ENCODE assay signal across 8 cellular contexts in the genomic region with DNA sequence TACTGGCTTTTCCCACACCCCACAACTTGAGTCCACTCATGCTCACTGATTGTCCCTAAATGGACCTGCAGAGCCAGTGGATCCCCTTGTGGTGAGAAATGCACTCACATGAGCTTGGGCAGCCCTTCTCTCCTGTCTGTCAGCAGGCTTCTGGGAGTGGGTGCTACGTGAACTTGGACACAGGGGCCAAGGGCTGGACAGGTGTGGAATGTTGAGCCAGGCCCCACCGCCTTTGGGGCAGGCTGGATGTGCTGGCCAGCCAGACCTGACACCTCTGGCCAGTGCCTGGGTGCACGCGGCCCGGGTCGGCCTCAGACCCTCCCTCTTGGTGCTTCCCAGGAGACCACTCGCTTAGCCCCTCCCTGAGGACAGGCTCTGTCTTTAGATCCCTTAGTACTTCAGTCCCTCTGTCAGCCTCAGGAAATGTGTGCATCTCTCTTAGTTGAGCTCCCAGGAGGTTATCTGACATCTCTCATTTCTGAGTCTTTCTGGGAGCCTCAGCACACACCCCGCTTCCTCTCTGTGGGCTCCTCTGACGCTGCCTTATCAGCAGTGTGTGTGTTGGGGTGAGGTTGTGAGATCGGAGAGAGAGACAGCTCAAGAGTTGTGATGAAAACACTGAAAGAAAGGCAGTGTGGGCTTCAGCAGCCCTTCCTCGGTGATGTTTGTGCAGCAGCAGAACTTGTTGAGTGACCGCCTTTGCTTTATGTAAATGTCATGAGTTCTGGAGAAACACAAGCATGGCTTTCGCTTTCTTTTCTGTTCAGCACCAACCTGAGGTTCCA.
DNase-seq lines count a peak whose midpoint lies in the region; ATAC-seq, FAIRE-seq and TF ChIP-seq lines count a peak whose summit lies in the region.

No MANE protein-coding gene starts in this region.

- TF ChIP-seq EP300 in HepG2 (IDR thresholded peaks at IDR 0.05; ENCODE audit: low read depth in 2 of 2, low read length in 2 of 2) (no peak), HepG2 (CRISPR knock-in tag; IDR thresholded peaks at IDR 0.05; ENCODE audit: borderline replicate concordance) (no peak), tibial nerve (IDR thresholded peaks at IDR 0.05) (no peak)

- H3K27me3 ChIP-seq in H7 (ENCODE audit: control insufficient read depth, insufficient read depth, low read length) (no peaks in the 10 kb centered on the region), HepG2 (ENCODE audit: control insufficient read depth in 1 of 2, insufficient read depth in 2 of 2, low read length in 2 of 2) (no peaks in the 10 kb centered on the region), tibial nerve (no peaks in the 10 kb centered on the region)

- CTCF ChIA-PET in HepG2 (lab: Yijun Ruan, JAX; ENCODE audit: low intra/inter-chr PET ratio, low total read pairs), result no interaction called here

- ATAC-seq in HepG2 (peak; percentile 74), omental fat pad (ENCODE audit: low FRiP score) (no peak)

- no peak overlapping the region for H3K9ac ChIP-seq in HepG2 (ENCODE audit: insufficient read depth, low read depth, low read length)

- H4K20me1 ChIP-seq in HepG2 (ENCODE audit: insufficient read depth, low read length), result no peaks in the 10 kb centered on the region

- no TSS peak for BruUV-seq in HepG2 (replicated peaks; lab: Mats Ljungman, UMichigan)

- no peak overlapping the region for H3K4me2 ChIP-seq in HepG2 (ENCODE audit: low read depth, low read length)

- no peak for DNase-seq in GM12892 (ENCODE audit: insufficient read length)
- peak; percentile 58 for DNase-seq in H7
- peak; percentile 67 for DNase-seq in OCI-M1 (lab: John Stamatoyannopoulos, UW)
- peak; percentile 84 for DNase-seq in activated effector memory CD4-positive, alpha-beta T cell treated with anti-CD3 and anti-CD28 coated beads, Interleukin-2, amount 50 U/mL, for 16 hours
- DNase-seq in HepG2 (ENCODE audit: low spot score), result peak; percentile 32
- DNase-seq in tibial nerve (ENCODE audit: low spot score in 2 of 2), result no peak
- DNase-seq in NCI-H1694 treated with DMSO at 0.1 percent for 48 hours (lab: John Stamatoyannopoulos, UW), result no peak
- no peak for DNase-seq in omental fat pad (ENCODE audit: low spot score)

- TF ChIP-seq POLR2A in GM12892 (IDR thresholded peaks at IDR 0.05; ENCODE audit: low read depth, low read length) (no peak), HepG2 (IDR thresholded peaks at IDR 0.05; ENCODE audit: insufficient read depth in 1 of 2, low read depth in 2 of 2, low read length in 2 of 2) (no peak), tibial nerve (IDR thresholded peaks at IDR 0.05) (no peak)

- H3K4me1 ChIP-seq in HepG2 (ENCODE audit: insufficient read depth, low read length) (peaks cover 74% of the 10 kb centered on the region), tibial nerve (peaks cover 0 to 28% (median 20%) of the 10 kb centered on the region in 4 donors)

- in situ Hi-C loops in HepG2 (cut with HindIII; ENCODE audit: extremely low pct_ligation_motif_present, low pct_unique_long_range_greater_than_20kb), result no loop called here

- H3K79me2 ChIP-seq in HepG2 (ENCODE audit: insufficient read depth, low read length), result peaks cover 82% of the 10 kb centered on the region

- TF ChIP-seq RAD21 in HepG2 (CRISPR knock-in tag; IDR thresholded peaks at IDR 0.05), result peak; percentile 37

- no peaks in the 10 kb centered on the region for H3K9me3 ChIP-seq in HepG2 (ENCODE audit: low read length)
- H3K9me3 ChIP-seq in tibial nerve, result no peaks in the 10 kb centered on the region

- peak; percentile 65 for TF ChIP-seq CTCF in HepG2 (CRISPR knock-in tag; IDR thresholded peaks at IDR 0.05)
- TF ChIP-seq CTCF in tibial nerve (IDR thresholded peaks at IDR 0.05), result peak in 2 of 5 experiments; percentile 22 to 33
- no peak for TF ChIP-seq CTCF in omental fat pad (IDR thresholded peaks at IDR 0.05)

- H3K27ac ChIP-seq in HepG2 (ENCODE audit: extremely low read length, insufficient read depth, low read length), result peak overlapping the region; percentile 10
- peak overlapping the region in 3 of 4 donors; percentile 62 to 70 (median 66) for H3K27ac ChIP-seq in tibial nerve

- intact Hi-C loops in HepG2 (cut with micrococcal nuclease; ENCODE audit: unreplicated experiment), result no loop called here

- POLR2A ChIA-PET in HepG2 (lab: Yijun Ruan, JAX), result interaction anchor here (0.8 to 1.0 kb wide), 2 partner anchors 19 to 21 kb away, joined by 3 to 4 read pairs; no protein-coding TSS in a partner anchor

- H3K4me3 ChIP-seq in H7 (ENCODE audit: insufficient read depth, low read depth, low read length) (no peak overlapping the region), HepG2 (replicated peaks in 1 of 3; ENCODE audit: insufficient read depth in 1 of 3, low read depth in 2 of 3, low read length in 3 of 3) (no peak overlapping the region), tibial nerve (peak overlapping the region in 2 of 4 donors; percentile 6 to 13)

- 93% methylated on average over 7 of the region's 13 CpGs for WGBS in HepG2 (ENCODE audit: low lambda C conversion rate)
- 40 to 64% methylated on average over 6 to 13 of the region's 13 CpGs for WGBS in tibial nerve, 2 donors

- H2AFZ ChIP-seq in HepG2 (ENCODE audit: low read length), result no peak overlapping the region

- H3K36me3 ChIP-seq in H7 (replicated peaks; ENCODE audit: control insufficient read depth, insufficient read depth, low read length), result no peaks in the 10 kb centered on the region
- no peaks in the 10 kb centered on the region; a peak in 1 of 5 replicates for H3K36me3 ChIP-seq in HepG2 (replicated peaks in 1 of 2; ENCODE audit: control insufficient read depth in 1 of 2, insufficient read depth in 2 of 2, low read length in 2 of 2)
- no peaks in the 10 kb centered on the region for H3K36me3 ChIP-seq in tibial nerve

- FAIRE-seq in GM12892 (lab: Jason Lieb, UNC), result peak; percentile 96
- peak; percentile 18 for FAIRE-seq in HepG2 (lab: Jason Lieb, UNC)

TF ChIP-seq in HepG2, 621 proteins besides CTCF, POLR2A, EP300 and RAD21 (continues in another document):
- no peak for TF ChIP-seq ZSCAN29 (CRISPR knock-in tag; conservative IDR thresholded peaks at IDR 0.05)
- TF ChIP-seq MAFK (conservative IDR thresholded peaks at IDR 0.05 in 1 of 2, IDR thresholded peaks at IDR 0.05 in 1 of 2; ENCODE audit: low read length in 2 of 2), result no peak
- no peak for TF ChIP-seq ZNF644 (CRISPR knock-in tag; IDR thresholded peaks at IDR 0.05; ENCODE audit: low read depth)
- no peak for TF ChIP-seq FOXJ3 (CRISPR knock-in tag; IDR thresholded peaks at IDR 0.05; ENCODE audit: borderline replicate concordance)
- TF ChIP-seq, protein P1, sequence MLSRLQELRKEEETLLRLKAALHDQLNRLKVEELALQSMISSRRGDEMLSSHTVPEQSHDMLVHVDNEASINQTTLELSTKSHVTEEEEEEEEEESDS (CRISPR knock-in tag; IDR thresholded peaks at IDR 0.05; ENCODE audit: borderline replicate concordance), result no peak
- no peak for TF ChIP-seq CBX1 (IDR thresholded peaks at IDR 0.05; ENCODE audit: low read depth)
- TF ChIP-seq, protein P2, sequence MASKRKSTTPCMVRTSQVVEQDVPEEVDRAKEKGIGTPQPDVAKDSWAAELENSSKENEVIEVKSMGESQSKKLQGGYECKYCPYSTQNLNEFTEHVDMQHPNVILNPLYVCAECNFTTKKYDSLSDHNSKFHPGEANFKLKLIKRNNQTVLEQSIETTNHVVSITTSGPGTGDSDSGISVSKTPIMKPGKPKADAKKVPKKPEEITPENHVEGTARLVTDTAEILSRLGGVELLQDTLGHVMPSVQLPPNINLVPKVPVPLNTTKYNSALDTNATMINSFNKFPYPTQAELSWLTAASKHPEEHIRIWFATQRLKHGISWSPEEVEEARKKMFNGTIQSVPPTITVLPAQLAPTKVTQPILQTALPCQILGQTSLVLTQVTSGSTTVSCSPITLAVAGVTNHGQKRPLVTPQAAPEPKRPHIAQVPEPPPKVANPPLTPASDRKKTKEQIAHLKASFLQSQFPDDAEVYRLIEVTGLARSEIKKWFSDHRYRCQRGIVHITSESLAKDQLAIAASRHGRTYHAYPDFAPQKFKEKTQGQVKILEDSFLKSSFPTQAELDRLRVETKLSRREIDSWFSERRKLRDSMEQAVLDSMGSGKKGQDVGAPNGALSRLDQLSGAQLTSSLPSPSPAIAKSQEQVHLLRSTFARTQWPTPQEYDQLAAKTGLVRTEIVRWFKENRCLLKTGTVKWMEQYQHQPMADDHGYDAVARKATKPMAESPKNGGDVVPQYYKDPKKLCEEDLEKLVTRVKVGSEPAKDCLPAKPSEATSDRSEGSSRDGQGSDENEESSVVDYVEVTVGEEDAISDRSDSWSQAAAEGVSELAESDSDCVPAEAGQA (IDR thresholded peaks at IDR 0.05; ENCODE audit: low read depth), result no peak
- TF ChIP-seq, protein P2 (CRISPR knock-in tag; IDR thresholded peaks at IDR 0.05; ENCODE audit: borderline replicate concordance), result no peak
- TF ChIP-seq SMC3 (IDR thresholded peaks at IDR 0.05; ENCODE audit: low read length), result peak; percentile 65; the same call in 1 of the 2 replicates
- peak; percentile 10; the same call in 1 of the 2 replicates for TF ChIP-seq HNF4A (CRISPR knock-in tag; IDR thresholded peaks at IDR 0.05)
- TF ChIP-seq ZNF720 (CRISPR knock-in tag; IDR thresholded peaks at IDR 0.05), result no peak
- no peak for TF ChIP-seq FOXK1 (CRISPR knock-in tag; IDR thresholded peaks at IDR 0.05; ENCODE audit: borderline replicate concordance, low read depth)
- peak; percentile 32; the same call in 1 of the 2 replicates for TF ChIP-seq SALL1 (CRISPR knock-in tag; IDR thresholded peaks at IDR 0.05)
- no peak for TF ChIP-seq RELA (CRISPR knock-in tag; IDR thresholded peaks at IDR 0.05)
- TF ChIP-seq NONO (IDR thresholded peaks at IDR 0.05), result no peak
- no peak for TF ChIP-seq NONO (CRISPR knock-in tag; conservative IDR thresholded peaks at IDR 0.05)

Comparison
In these comparisons a context has a peak if more than half of its experiments do, and no peak if none do; other contexts are left out.
1. DNase-seq: peak in H7 (single experiment), OCI-M1 (single experiment), activated effector memory CD4-positive, alpha-beta T cell treated with anti-CD3 and anti-CD28 coated beads, Interleukin-2, amount 50 U/mL, for 16 hours (single experiment) and HepG2 (single experiment); none in GM12892 (single experiment), tibial nerve (0 of 2), NCI-H1694 treated with DMSO at 0.1 percent for 48 hours (single experiment) and omental fat pad (single experiment).